Comparison of ENCODE assay signal across 9 cellular contexts in genomic region chr13:77300176-77301141, GRCh38. TPM values are rescaled to one million over a fixed set of nuclear protein-coding genes. Genes with fewer than 3 reads are reported as not detected.
DNase-seq lines count a peak whose midpoint lies in the region; TF ChIP-seq lines count a peak whose summit lies in the region.
"Had no signal": no experiment of that assay in that cellular context is flagged by ENCODE, and none has a peak within 500 bp of the region (broad histone marks: within the 10 kb centered on the region; RNA-seq: fewer than 3 reads in every experiment).

No MANE protein-coding gene starts in this region.

- TF ChIP-seq CTCF in chondrocyte (IDR thresholded peaks at IDR 0.05) = no peak
- no peak for TF ChIP-seq CTCF in osteocyte (IDR thresholded peaks at IDR 0.05)

- peaks cover 9% of the 10 kb centered on the region for H3K9me3 Mint-ChIP-seq in chondrocyte (ENCODE audit: low read depth)
- peaks cover 14% of the 10 kb centered on the region for H3K9me3 Mint-ChIP-seq in osteocyte (ENCODE audit: unreplicated experiment)

- peak overlapping the region; percentile 44; the same call in 1 of the 2 replicates for H3K4me3 ChIP-seq in GM08714 (ENCODE audit: low read length)
- H3K4me3 ChIP-seq: gastrocnemius medialis had no signal

- peaks cover 4% of the 10 kb centered on the region for H3K36me3 Mint-ChIP-seq in chondrocyte (ENCODE audit: low read depth)
- peaks cover 8% of the 10 kb centered on the region for H3K36me3 Mint-ChIP-seq in osteocyte (ENCODE audit: unreplicated experiment)

- H3K27me3 Mint-ChIP-seq in chondrocyte (ENCODE audit: low read depth) (no peaks in the 10 kb centered on the region), osteocyte (ENCODE audit: unreplicated experiment) (no peaks in the 10 kb centered on the region)

- DNase-seq in LHCN-M2 (ENCODE audit: low read depth) (peak; percentile 55), chondrocyte (ENCODE audit: low spot score) (no peak), osteocyte (ENCODE audit: extremely low spot score, unreplicated experiment) (no peak), NCI-H510A treated with DMSO at 0.1 percent for 48 hours (lab: John Stamatoyannopoulos, UW) (no peak), SW 1271 (lab: John Stamatoyannopoulos, UW) (no peak), NCI-H146 (lab: John Stamatoyannopoulos, UW) (no peak)
- no peak for DNase-seq in activated CD4-positive, alpha-beta T cell treated with anti-CD3 and anti-CD28 coated beads for 48 hours
- DNase-seq: gastrocnemius medialis had no signal

- H3K27ac Mint-ChIP-seq in chondrocyte (ENCODE audit: unreplicated experiment) (peak overlapping the region; percentile 89), osteocyte (ENCODE audit: unreplicated experiment) (peak overlapping the region; percentile 82)

- H3K4me1 Mint-ChIP-seq in chondrocyte (ENCODE audit: low read depth) (peaks cover 39% of the 10 kb centered on the region), osteocyte (ENCODE audit: unreplicated experiment) (peaks cover 48% of the 10 kb centered on the region)

- H3K4me3 Mint-ChIP-seq in chondrocyte (ENCODE audit: unreplicated experiment) (peak overlapping the region; percentile 40), osteocyte (ENCODE audit: unreplicated experiment) (peak overlapping the region; percentile 34)

RNA-seq across cellular contexts. Expression of gene MYCBP2, which starts 26.4 kb away (rescaled TPM):
- total RNA-seq in LHCN-M2 (2014; rRNA removed) (34.4 and 50.3 TPM in 2 replicates), chondrocyte (59.5 to 86.7 TPM (median 60.2 TPM) in 3 replicates), osteocyte (84.7 and 90.8 TPM in 2 replicates)
- 19.0 TPM for polyA plus RNA-seq in LHCN-M2 (2012)
